In the genomic region with DNA sequence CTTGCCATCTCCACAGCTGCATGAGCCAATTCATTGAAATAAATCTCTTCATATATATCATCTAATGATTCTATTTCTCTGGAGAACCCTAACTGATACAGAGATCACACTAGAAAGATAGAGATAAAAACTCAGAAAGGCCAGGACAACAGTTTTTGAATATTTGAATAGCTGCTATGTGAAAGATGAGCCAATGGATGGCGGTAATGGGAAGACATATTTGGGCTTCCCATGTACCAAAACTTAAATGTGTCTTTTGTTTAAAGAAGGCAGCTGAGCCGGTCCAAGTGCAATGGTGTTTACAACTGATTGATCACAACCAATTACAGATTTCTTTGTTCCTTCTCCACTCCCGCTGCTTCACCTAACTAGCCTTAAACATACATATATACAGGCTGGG, we compare ENCODE assay signal across 1 cellular context.
TF ChIP-seq lines count a peak whose summit lies in the region.

No MANE protein-coding gene starts in this region.

TF ChIP-seq in HCT116, 20 proteins besides CTCF, POLR2A, EP300 and RAD21 (continued from another document):
- TF ChIP-seq ATF3 (IDR thresholded peaks at IDR 0.05) (no peak), CEBPB (IDR thresholded peaks at IDR 0.05; ENCODE audit: low read depth) (no peak), EZH2phosphoT487 (IDR thresholded peaks at IDR 0.05; ENCODE audit: borderline replicate concordance) (no peak), ZBTB33 (IDR thresholded peaks at IDR 0.05; ENCODE audit: extremely low read depth, insufficient replicate concordance, low read length) (no peak), JUND (IDR thresholded peaks at IDR 0.05) (no peak)
TF ChIP-seq in HCT116: peak in this region for 0.
